ENCODE assay signal across 1 cellular context in genomic region chr2:13230221-13230620, GRCh38.
TF ChIP-seq lines count a peak whose summit lies in the region.

No MANE protein-coding gene starts in this region.

TF ChIP-seq in SK-N-SH, 30 proteins besides CTCF, POLR2A, EP300 and RAD21 (continued from another document):
- no peak for TF ChIP-seq NFIC (IDR thresholded peaks at IDR 0.05; ENCODE audit: borderline replicate concordance)
- TF ChIP-seq RCOR1 (IDR thresholded peaks at IDR 0.05; ENCODE audit: low read length): no peak
- no peak for TF ChIP-seq FOXJ3 (CRISPR knock-in tag; IDR thresholded peaks at IDR 0.05)
- TF ChIP-seq FOXM1 (IDR thresholded peaks at IDR 0.05; ENCODE audit: low read depth): no peak
- TF ChIP-seq TAF1 (IDR thresholded peaks at IDR 0.05; ENCODE audit: borderline replicate concordance, low read depth, low read length): no peak
- no peak for TF ChIP-seq EZH2phosphoT487 (IDR thresholded peaks at IDR 0.05; ENCODE audit: borderline replicate concordance, low read depth)
- TF ChIP-seq SMC3 (IDR thresholded peaks at IDR 0.05; ENCODE audit: low read depth, low read length): no peak
- TF ChIP-seq POLR2AphosphoS5 (IDR thresholded peaks at IDR 0.05; ENCODE audit: low read depth, low read length): no peak
- no peak for TF ChIP-seq MAX (IDR thresholded peaks at IDR 0.05; ENCODE audit: low read depth)
- no peak for TF ChIP-seq REST (IDR thresholded peaks at IDR 0.05; ENCODE audit: low read depth, low read length)
- no peak for TF ChIP-seq TEAD4 (IDR thresholded peaks at IDR 0.05; ENCODE audit: borderline replicate concordance, insufficient read depth)
